In genomic region chr11:76574406-76574805, GRCh38 we compare ENCODE assay signal across 3 cellular contexts.
TF ChIP-seq lines count a peak whose summit lies in the region.

No MANE protein-coding gene starts in this region.

TF ChIP-seq in GM23338, 12 proteins besides CTCF, POLR2A, EP300 and RAD21 (continues in another document):
- TF ChIP-seq STAT1 (IDR thresholded peaks at IDR 0.05; ENCODE audit: unreplicated experiment) (no peak), NANOG (IDR thresholded peaks at IDR 0.05; ENCODE audit: borderline replicate concordance) (no peak), JUNB (IDR thresholded peaks at IDR 0.05; ENCODE audit: unreplicated experiment) (no peak), POLR2AphosphoS5 (IDR thresholded peaks at IDR 0.05; ENCODE audit: low read depth) (no peak), EZH2 (IDR thresholded peaks at IDR 0.05; ENCODE audit: low read depth, unreplicated experiment) (no peak), ZNF462 (CRISPR knock-in tag; IDR thresholded peaks at IDR 0.05) (no peak)

TF ChIP-seq in K562, 482 proteins besides CTCF, POLR2A, EP300 and RAD21:
- no peak for TF ChIP-seq IRF9 (tag; IDR thresholded peaks at IDR 0.05)

TF ChIP-seq in SK-N-SH treated with all-trans-retinoic acid at 6 μM for 48 hours, 23 proteins besides CTCF, POLR2A, EP300 and RAD21:
- TF ChIP-seq POU6F1 (CRISPR knock-in tag; IDR thresholded peaks at IDR 0.05; ENCODE audit: borderline replicate concordance, low read depth) = no peak
- TF ChIP-seq OSR1 (CRISPR knock-in tag; IDR thresholded peaks at IDR 0.05) = no peak
- TF ChIP-seq ZNF8 (CRISPR knock-in tag; IDR thresholded peaks at IDR 0.05) = no peak
- TF ChIP-seq CREB5 (CRISPR knock-in tag; IDR thresholded peaks at IDR 0.05; ENCODE audit: low read depth) = no peak
- TF ChIP-seq RARB (CRISPR knock-in tag; IDR thresholded peaks at IDR 0.05) = no peak
- TF ChIP-seq TSHZ2 (CRISPR knock-in tag; IDR thresholded peaks at IDR 0.05) = no peak
- TF ChIP-seq SNAI2 (CRISPR knock-in tag; IDR thresholded peaks at IDR 0.05) = no peak
- no peak for TF ChIP-seq ZNF70 (CRISPR knock-in tag; IDR thresholded peaks at IDR 0.05)
- no peak for TF ChIP-seq CSDC2 (CRISPR knock-in tag; IDR thresholded peaks at IDR 0.05)
- TF ChIP-seq TCF4 (CRISPR knock-in tag; IDR thresholded peaks at IDR 0.05; ENCODE audit: borderline replicate concordance) = no peak
- no peak for TF ChIP-seq ZFP3 (CRISPR knock-in tag; IDR thresholded peaks at IDR 0.05)
- TF ChIP-seq TOX (CRISPR knock-in tag; IDR thresholded peaks at IDR 0.05; ENCODE audit: borderline replicate concordance) = no peak
- no peak for TF ChIP-seq ZC3H10 (CRISPR knock-in tag; IDR thresholded peaks at IDR 0.05)
- TF ChIP-seq ISL1 (CRISPR knock-in tag; IDR thresholded peaks at IDR 0.05) = no peak
- no peak for TF ChIP-seq ZNF565 (CRISPR knock-in tag; conservative IDR thresholded peaks at IDR 0.05; ENCODE audit: low read depth)
- TF ChIP-seq PPARA (CRISPR knock-in tag; IDR thresholded peaks at IDR 0.05; ENCODE audit: borderline replicate concordance) = no peak
- TF ChIP-seq GLIS3 (CRISPR knock-in tag; IDR thresholded peaks at IDR 0.05) = no peak
